ENCODE assay signal across 8 cellular contexts in the genomic region with DNA sequence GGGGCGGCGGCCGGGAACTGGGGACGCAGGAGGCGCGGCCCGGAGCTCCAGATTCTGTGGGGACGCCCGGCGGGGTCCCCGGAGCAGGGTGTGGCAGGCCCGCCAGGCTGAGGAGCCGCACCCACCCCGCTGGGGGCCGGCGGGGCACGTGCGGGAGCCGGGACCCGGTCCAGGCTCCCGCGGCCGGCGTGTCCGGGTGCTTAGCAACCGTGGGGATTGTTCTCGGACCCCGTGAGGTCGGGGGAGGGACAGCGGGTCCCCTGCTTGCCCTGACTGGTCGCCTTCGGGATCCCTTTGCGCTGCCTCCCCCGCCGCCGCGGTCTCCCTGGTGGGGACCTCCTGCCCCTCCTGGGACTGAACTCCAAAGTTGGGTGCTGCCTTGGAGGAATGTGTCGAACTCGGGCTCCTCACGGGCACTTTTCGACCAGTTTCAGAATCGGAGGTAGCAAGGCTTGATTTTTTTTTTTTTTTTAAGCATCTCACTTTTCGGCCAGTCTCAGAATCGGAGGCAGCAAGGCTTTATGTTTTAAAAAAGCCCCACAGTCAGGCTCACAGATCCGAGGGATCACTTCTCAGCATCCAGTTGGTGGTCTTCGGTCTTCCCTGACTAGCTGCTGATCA. TPM values are rescaled to one million over a fixed set of nuclear protein-coding genes. Genes with fewer than 3 reads are reported as not detected.
DNase-seq lines count a peak whose midpoint lies in the region; ATAC-seq and TF ChIP-seq lines count a peak whose summit lies in the region.

No MANE protein-coding gene starts in this region.

- H3K27me3 ChIP-seq in Panc1 (ENCODE audit: control insufficient read depth, insufficient read depth, low read length) (no peaks in the 10 kb centered on the region), adipocyte (replicated peaks; ENCODE audit: control insufficient read depth, insufficient read depth, low read length) (no peaks in the 10 kb centered on the region), heart right ventricle (no peaks in the 10 kb centered on the region)

- BruUV-seq in Panc1 (replicated peaks; lab: Mats Ljungman, UMichigan): no TSS peak

- DNase-seq in Ammon's horn (ENCODE audit: low spot score) (peak; percentile 61), Panc1 (ENCODE audit: low read depth, low spot score) (no peak), adipocyte (ENCODE audit: low read depth) (peak; percentile 69), heart right ventricle (peak; percentile 52 to 54), posterior vena cava (ENCODE audit: low spot score) (peak; percentile 86), NCI-H187 treated with DMSO at 0.1 percent for 48 hours (lab: John Stamatoyannopoulos, UW) (no peak)

- H3K27ac ChIP-seq in Panc1 (ENCODE audit: low read length) (peak overlapping the region; percentile 88), heart right ventricle (peak overlapping the region; percentile 83 to 98 (median 92))

- intact Hi-C loops in Panc1 (cut with micrococcal nuclease; ENCODE audit: unreplicated experiment): no loop called here
- intact Hi-C loops in heart right ventricle (cut with DNase I): loop anchor here in 3 of 10 donors (5.0 kb wide), 2 partner anchors 46 to 54 kb away; a partner anchor contains a TSS
- intact Hi-C loops in posterior vena cava (cut with DNase I): loop anchor here in 1 of 2 donors (10.0 kb wide), 1 partner anchor 51 kb away; a partner anchor contains a TSS

- ATAC-seq in GM18868 (IDR thresholded peaks at IDR 0.05; ENCODE audit: unreplicated experiment) (peak; percentile 26), HG03103 (IDR thresholded peaks at IDR 0.05; ENCODE audit: low read depth, unreplicated experiment) (peak; percentile 8), Panc1 (peak; percentile 50), heart right ventricle (peak in 6 of 8 donors; percentile 2 to 40 (median 6))

- H3K9ac ChIP-seq in adipocyte (ENCODE audit: low read length): peak overlapping the region; percentile 89

- in situ Hi-C loops in Panc1 (cut with HindIII; ENCODE audit: low pct_unique_long_range_greater_than_20kb, low sequenced_read_pairs): no loop called here

- H3K9me3 ChIP-seq in Panc1 (ENCODE audit: control insufficient read depth, insufficient read depth, low read depth, low read length) (no peaks in the 10 kb centered on the region), adipocyte (ENCODE audit: control insufficient read depth, low read length) (no peaks in the 10 kb centered on the region), heart right ventricle (no peaks in the 10 kb centered on the region)

- CTCF ChIA-PET in Panc1 (lab: Charles Lee): interaction anchor here (0.6 to 1.7 kb wide), 6 partner anchors 16 to 63 kb away, joined by 3 to 11 read pairs (median 4); a partner anchor contains a TSS

- H3K4me3 ChIP-seq in Panc1 (ENCODE audit: low read depth in 2 of 2, low read length in 2 of 2): peak overlapping the region; percentile 73 to 90
- peak overlapping the region; percentile 92 for H3K4me3 ChIP-seq in adipocyte (ENCODE audit: low read length)
- H3K4me3 ChIP-seq in heart right ventricle: peak overlapping the region; percentile 70 to 98 (median 93)

- POLR2A ChIA-PET in Panc1 (lab: Charles Lee): interaction anchor here (0.5 to 1.3 kb wide), 4 partner anchors 24 to 146 kb away, joined by 4 to 7 read pairs (median 4); a partner anchor contains a TSS

- H3K36me3 ChIP-seq in Panc1 (ENCODE audit: control insufficient read depth, insufficient read depth, low read length): no peaks in the 10 kb centered on the region; the same call in 1 of the 2 replicates
- H3K36me3 ChIP-seq in adipocyte (ENCODE audit: control insufficient read depth, insufficient read depth, low read length, severe bottlenecking): peaks cover 16% of the 10 kb centered on the region
- H3K36me3 ChIP-seq in heart right ventricle: peaks cover 0 to 39% (median 15%) of the 10 kb centered on the region in 9 donors

- no peak for TF ChIP-seq CTCF in Panc1 (IDR thresholded peaks at IDR 0.05)
- no peak for TF ChIP-seq CTCF in heart right ventricle (IDR thresholded peaks at IDR 0.05)

- H3K4me1 ChIP-seq in Panc1 (ENCODE audit: control insufficient read depth, insufficient read depth, low read length) (peaks cover 11% of the 10 kb centered on the region; the same call in 1 of the 2 replicates), adipocyte (ENCODE audit: control insufficient read depth, insufficient read depth, low read length) (peaks cover 19% of the 10 kb centered on the region), heart right ventricle (peaks cover 0 to 20% (median 16%) of the 10 kb centered on the region in 9 donors)

- WGBS in heart right ventricle, 2 donors: 0 to 1% methylated on average over 36 to 46 of the region's 46 CpGs

RNA-seq across cellular contexts. Expression of a gene that starts 0.5 kb away (rescaled TPM):
- total RNA-seq in Panc1 (2021; ENCODE audit: unreplicated experiment) (15.4 TPM), heart right ventricle (10 to 100 TPM in 9 of 10 donors, 1 to 10 TPM in 1; 9.6 to 15.1 (median 13.1) TPM), posterior vena cava (10 to 100 TPM; 16.5 to 21.0 TPM)
- polyA plus RNA-seq in Panc1 (2012; ENCODE audit: insufficient read length): 7.2 TPM
- polyA plus RNA-seq in heart right ventricle: 1 to 10 TPM; 2.8 to 5.4 TPM

RNA-seq across cellular contexts. Expression of a gene that starts 46.7 kb away (rescaled TPM):
- total RNA-seq in Panc1 (2021; ENCODE audit: unreplicated experiment) (25.3 TPM), heart right ventricle (10 to 100 TPM; 17.2 to 45.7 (median 22.5) TPM), posterior vena cava (10 to 100 TPM; 59.2 to 62.9 TPM)
- polyA plus RNA-seq in Panc1 (2012; ENCODE audit: insufficient read length): 21.2 TPM
- polyA plus RNA-seq in heart right ventricle: 10 to 100 TPM; 15.1 to 20.4 TPM

RNA-seq across cellular contexts. Expression of a gene that starts 54.3 kb away (rescaled TPM):
- total RNA-seq in Panc1 (2021; ENCODE audit: unreplicated experiment): 39.1 TPM
- polyA plus RNA-seq in Panc1 (2012; ENCODE audit: insufficient read length): 42.2 TPM
- 100 to 1,000 TPM in 2 of 10 donors, 10 to 100 TPM in 8; 24.2 to 143 (median 43.7) TPM for total RNA-seq in heart right ventricle
- polyA plus RNA-seq in heart right ventricle: 10 to 100 TPM; 50.6 to 97.2 TPM
- total RNA-seq in posterior vena cava: 100 to 1,000 TPM in 1 of 2 donors, 10 to 100 TPM in 1; 55.2 to 104 TPM

Comparison
In these comparisons a context has a peak if more than half of its experiments do, and no peak if none do; other contexts are left out.
1. DNase-seq: peak in Ammon's horn (single experiment), adipocyte (single experiment), heart right ventricle (2 of 2) and posterior vena cava (single experiment); none in Panc1 (single experiment) and NCI-H187 treated with DMSO at 0.1 percent for 48 hours (single experiment).
2. Peak in every context shown above with its lines, with median percentiles within 50 percentile points of each other: ATAC-seq and H3K4me3 ChIP-seq.